In genomic region chr4:35926753-35927152, GRCh38 we compare ENCODE assay signal across 26 cellular contexts.
"Had no signal": no experiment of that assay in that cellular context is flagged by ENCODE, and none has a peak within 500 bp of the region (broad histone marks: within the 10 kb centered on the region; RNA-seq: fewer than 3 reads in every experiment).

No MANE protein-coding gene starts in this region.

- DNase-seq: stimulated activated CD4-positive, alpha-beta T cell treated with anti-CD3 and anti-CD28 coated beads, Interleukin-2, amount 100 ng/mL, for 48 hours; stimulated activated CD4-positive, alpha-beta T cell treated with anti-CD3 and anti-CD28 coated beads, Interleukin-4, amount 100 ng/mL, for 1 hour; stimulated activated CD4-positive, alpha-beta T cell treated with anti-CD3 and anti-CD28 coated beads, Interleukin-4, amount 100 ng/mL, for 24 hours; stimulated activated CD4-positive, alpha-beta T cell treated with anti-CD3 and anti-CD28 coated beads, Interleukin-4, amount 100 ng/mL, for 4 hours; stimulated activated CD8-positive, alpha-beta memory T cell treated with anti-CD3 and anti-CD28 coated beads, Interleukin-4, amount 100 ng/mL, for 48 hours; stimulated activated naive B cell treated with anti-CD40 and anti-IgM and Interleukin-4, amounts not matched to agents 10 μg/mL and 1 μg/mL and 100 μg/mL, for 72 hours; stimulated activated naive CD4-positive, alpha-beta T cell; stimulated activated naive CD4-positive, alpha-beta T cell treated with Interleukin-2 at 50 U/mL for 16 hours; stimulated activated naive CD8-positive, alpha-beta T cell treated with anti-CD3 and anti-CD28 coated beads, Interleukin-15, amount 100 ng/mL, for 72 hours; stimulated activated naive CD8-positive, alpha-beta T cell treated with anti-CD3 and anti-CD28 coated beads, Interleukin-15, Interleukin-2, amounts not matched to agents 100 U/mL and 50 U/mL, for 24 hours; stomach; substantia nigra; testis; thyroid gland; tibial artery; transverse colon; trophoblast cell; upper lobe of left lung; upper lobe of right lung; uterus had no signal

- H3K4me3 ChIP-seq: stomach, suprapubic skin, testis, thoracic aorta, thyroid gland, tibial artery, tibial nerve, transverse colon, upper lobe of left lung, upper lobe of right lung, uterus, vagina had no signal

- H3K36me3 ChIP-seq: stomach, suprapubic skin, thoracic aorta, thyroid gland, tibial artery, tibial nerve, transverse colon, upper lobe of left lung, upper lobe of right lung, uterus, vagina had no signal

- ATAC-seq: stimulated activated effector memory CD8-positive, alpha-beta T cell treated with anti-CD3 and anti-CD28 coated beads, Interleukin-12 subunit alpha, Interleukin-12 subunit beta, amount 100 ng/mL, for 72 hours; stimulated activated memory B cell treated with anti-CD40 and anti-IgM and Interleukin-4, amounts not matched to agents 10 μg/mL and 1 μg/mL and 100 μg/mL, for 72 hours; stimulated activated naive B cell treated with anti-CD40 and anti-IgM and Interleukin-4, amounts not matched to agents 10 μg/mL and 1 μg/mL and 100 μg/mL, for 72 hours; stimulated activated naive CD8-positive, alpha-beta T cell treated with anti-CD3 and anti-CD28 coated beads, Interleukin-15, amount 100 ng/mL, for 72 hours; stimulated activated naive CD8-positive, alpha-beta T cell treated with anti-CD3 and anti-CD28 coated beads, Interleukin-15, Interleukin-2, amounts not matched to agents 100 U/mL and 50 U/mL, for 24 hours; upper lobe of right lung had no signal

- H3K27ac ChIP-seq: stomach, suprapubic skin, testis, thoracic aorta, thyroid gland, tibial artery, tibial nerve, transverse colon, upper lobe of left lung, upper lobe of right lung, uterus, vagina had no signal

- H3K4me1 ChIP-seq: stomach, suprapubic skin, testis, thyroid gland, tibial artery, tibial nerve, transverse colon, upper lobe of left lung, upper lobe of right lung, uterus, vagina had no signal

- H3K9me3 ChIP-seq: stomach, suprapubic skin, testis, thoracic aorta, thyroid gland, tibial artery, tibial nerve, transverse colon, upper lobe of left lung, upper lobe of right lung, uterus, vagina had no signal

- H3K27me3 ChIP-seq: stomach, suprapubic skin, testis, thyroid gland, tibial artery, tibial nerve, transverse colon, upper lobe of left lung, upper lobe of right lung, uterus, vagina had no signal
